Comparison of ENCODE assay signal across 8 cellular contexts in the genomic region with DNA sequence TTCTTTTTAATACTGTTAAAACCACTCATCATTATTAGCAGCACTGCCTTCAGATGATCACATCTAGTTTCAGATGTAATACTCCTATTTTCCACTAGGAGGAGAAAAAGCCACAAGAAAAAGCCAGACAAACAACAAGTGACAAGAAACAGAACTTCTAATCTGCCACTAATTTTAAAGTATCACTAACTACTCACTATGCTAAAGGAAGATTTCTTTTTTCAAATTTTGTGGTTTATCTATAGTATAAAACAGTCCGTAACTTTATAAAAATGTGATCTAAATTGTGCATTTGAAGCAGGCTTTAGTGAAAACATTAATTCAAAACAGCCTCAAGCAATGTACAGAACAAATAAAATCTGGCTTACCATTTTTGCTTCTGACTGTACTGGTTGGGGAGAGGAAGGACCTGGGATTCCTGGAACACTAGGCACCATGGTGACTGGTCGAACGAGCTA. TPM values are rescaled to one million over a fixed set of nuclear protein-coding genes. Genes with fewer than 3 reads are reported as not detected.
DNase-seq lines count a peak whose midpoint lies in the region; ATAC-seq and TF ChIP-seq lines count a peak whose summit lies in the region.

No MANE protein-coding gene starts in this region.

- no peaks in the 10 kb centered on the region for H3K27me3 ChIP-seq in brain microvascular endothelial cell (replicated peaks)
- no peaks in the 10 kb centered on the region for H3K27me3 ChIP-seq in uterus

- DNase-seq in NOMO-1 (lab: John Stamatoyannopoulos, UW; ENCODE audit: unreplicated experiment in 2 of 2) (peak; percentile 12 to 28), NOMO-1 treated with dmso at 0.1 percent for 144 hours (lab: John Stamatoyannopoulos, UW; ENCODE audit: unreplicated experiment) (no peak), NCI-H69 (lab: John Stamatoyannopoulos, UW) (peak; percentile 55), brain microvascular endothelial cell (no peak), kidney tubule cell (ENCODE audit: low spot score) (peak; percentile 61), uterus (no peak), GOT3 (lab: John Stamatoyannopoulos, UW) (no peak)

- intact Hi-C loops in uterus (cut with DNase I; ENCODE audit: low total_unique reads) = no loop called here

- in situ Hi-C loops in brain microvascular endothelial cell (cut with HindIII; ENCODE audit: low pct_ligation_motif_present, low sequenced_read_pairs) = no loop called here

- H3K4me3 ChIP-seq in brain microvascular endothelial cell (ENCODE audit: low read depth, low read length) (no peak overlapping the region), uterus (no peak overlapping the region)

- TF ChIP-seq POLR2A in uterus (IDR thresholded peaks at IDR 0.05) = no peak

- H3K27ac ChIP-seq in brain microvascular endothelial cell (no peak overlapping the region), uterus (no peak overlapping the region)

- no peaks in the 10 kb centered on the region for H3K9me3 ChIP-seq in uterus

- peak; percentile 40 for TF ChIP-seq CTCF in brain microvascular endothelial cell (IDR thresholded peaks at IDR 0.05; ENCODE audit: low read depth, low read length, missing control alignments)
- TF ChIP-seq CTCF in uterus (IDR thresholded peaks at IDR 0.05) = peak; percentile 58 to 68 (median 63)

- no peaks in the 10 kb centered on the region for H3K4me1 ChIP-seq in uterus

- peak; percentile 78 for ATAC-seq in HG02798 (IDR thresholded peaks at IDR 0.05; ENCODE audit: poor library complexity, unreplicated experiment)

- H3K36me3 ChIP-seq in brain microvascular endothelial cell (replicated peaks) = peaks cover 23% of the 10 kb centered on the region
- H3K36me3 ChIP-seq in uterus = no peaks in the 10 kb centered on the region

RNA-seq across cellular contexts. Expression of gene ATF2, which starts 56.8 kb away (rescaled TPM):
- total RNA-seq in uterus = 100 to 1,000 TPM in 1 of 4 donors, 10 to 100 TPM in 3; 52.3 to 102 (median 79.2) TPM

Comparison
In these comparisons a context has a peak if more than half of its experiments do, and no peak if none do; other contexts are left out.
1. DNase-seq: peak in NOMO-1 (2 of 2), NCI-H69 (single experiment) and kidney tubule cell (single experiment); none in NOMO-1 treated with dmso at 0.1 percent for 144 hours (single experiment), brain microvascular endothelial cell (single experiment), uterus (0 of 2) and GOT3 (single experiment).